ENCODE assay signal across 23 cellular contexts in the genomic region with DNA sequence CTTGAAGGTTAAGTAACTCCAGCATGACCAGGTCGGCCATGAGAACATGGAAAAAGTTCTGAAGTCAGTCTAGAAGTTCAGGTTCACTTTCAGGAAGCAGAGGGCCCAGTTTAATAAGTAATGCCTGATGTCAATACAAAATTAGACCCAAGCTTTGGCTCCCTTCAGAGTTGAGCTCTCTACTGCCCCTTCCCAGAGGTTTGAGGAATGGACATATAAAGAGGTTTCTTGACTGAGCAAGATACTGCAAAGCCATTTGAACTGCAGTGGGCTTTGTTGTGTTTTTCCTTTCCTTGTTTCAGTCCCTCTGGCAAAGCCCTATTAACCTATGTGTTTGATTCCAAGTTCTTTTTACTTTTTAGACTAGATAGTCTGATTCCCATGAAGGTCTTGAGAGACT.
A peak's percentile ranks its signal among the peaks of the same experiment; 100 is the strongest.
DNase-seq lines count a peak whose midpoint lies in the region; ATAC-seq, FAIRE-seq and TF ChIP-seq lines count a peak whose summit lies in the region.
"Had no signal": no experiment of that assay in that cellular context is flagged by ENCODE, and none has a peak within 500 bp of the region (broad histone marks: within the 10 kb centered on the region; RNA-seq: fewer than 3 reads in every experiment).

No MANE protein-coding gene starts in this region.

- BruUV-seq in K562 (replicated peaks; lab: Mats Ljungman, UMichigan), result no TSS peak

- no peak for FAIRE-seq in K562 (lab: Jason Lieb, UNC)

- TF ChIP-seq CTCF in BE2C (IDR thresholded peaks at IDR 0.05; ENCODE audit: low read depth, low read length), result peak; percentile 21; the same call in 1 of the 2 replicates
- peak; percentile 30; the same call in 1 of the 2 replicates for TF ChIP-seq CTCF in HFFc6 (IDR thresholded peaks at IDR 0.05)
- no peak for TF ChIP-seq CTCF in K562 (IDR thresholded peaks at IDR 0.05 in 2 of 3, conservative IDR thresholded peaks at IDR 0.05 in 1 of 3; ENCODE audit: insufficient read depth in 2 of 3, low read depth in 1 of 3, low read length in 3 of 3)
- TF ChIP-seq CTCF in kidney epithelial cell (IDR thresholded peaks at IDR 0.05; ENCODE audit: insufficient read depth, low read length, poor library complexity, severe bottlenecking), result peak; percentile 2
- TF ChIP-seq CTCF in psoas muscle (IDR thresholded peaks at IDR 0.05), result no peak

- H3K9ac ChIP-seq in K562 (ENCODE audit: insufficient read depth in 1 of 2, low read depth in 2 of 2, low read length in 2 of 2), result no peak overlapping the region

- no peaks in the 10 kb centered on the region for H3K79me2 ChIP-seq in K562 (ENCODE audit: control insufficient read depth, insufficient read depth, low read length)

- H3K27me3 ChIP-seq in BE2C (peaks cover 16% of the 10 kb centered on the region), K562 (ENCODE audit: control insufficient read depth in 2 of 2, insufficient read depth in 2 of 2, low read length in 2 of 2) (peaks cover 2 to 9% of the 10 kb centered on the region in 2 experiments; a peak in 2 of 5 replicates), kidney epithelial cell (ENCODE audit: control insufficient read depth, insufficient read depth, low read length) (no peaks in the 10 kb centered on the region), psoas muscle (ENCODE audit: insufficient read depth in 3 of 3, low read length in 2 of 3) (no peaks in the 10 kb centered on the region)
- H3K27me3 ChIP-seq: suprapubic skin had no signal

- no peaks in the 10 kb centered on the region for H3K9me3 ChIP-seq in BE2C
- H3K9me3 ChIP-seq in K562 (replicated peaks; ENCODE audit: control insufficient read depth, insufficient read depth, low read depth, low read length), result no peaks in the 10 kb centered on the region
- no peaks in the 10 kb centered on the region for H3K9me3 ChIP-seq in psoas muscle
- H3K9me3 ChIP-seq: suprapubic skin had no signal

- no peak overlapping the region for H3K4me2 ChIP-seq in K562 (ENCODE audit: insufficient read depth, low read length)

- peaks cover 4% of the 10 kb centered on the region; the same call in 1 of the 2 replicates for H3K27me3 Mint-ChIP-seq in HFFc6 (ENCODE audit: insufficient read depth)

- H3K4me3 ChIP-seq in BE2C (ENCODE audit: low read depth, low read length) (no peak overlapping the region), K562 (no peak overlapping the region), kidney epithelial cell (ENCODE audit: low read depth, low read length) (no peak overlapping the region), psoas muscle (no peak overlapping the region)
- H3K4me3 ChIP-seq: suprapubic skin had no signal

- H2AFZ ChIP-seq in K562 (ENCODE audit: low read depth, low read length), result no peak overlapping the region

- H3K4me1 Mint-ChIP-seq in HFFc6 (ENCODE audit: low read depth), result peaks cover 20% of the 10 kb centered on the region; the same call in 1 of the 2 replicates
- H3K4me1 Mint-ChIP-seq: stimulated activated memory B cell treated with anti-CD40 and anti-IgM and Interleukin-4, amounts not matched to agents 10 μg/mL and 1 μg/mL and 100 μg/mL, for 72 hours had no signal

- H4K20me1 ChIP-seq in K562 (replicated peaks; ENCODE audit: control insufficient read depth, insufficient read depth, low read length), result no peaks in the 10 kb centered on the region

- no peak for TF ChIP-seq EP300 in K562 (IDR thresholded peaks at IDR 0.05; ENCODE audit: low read length)

- no peak for DNase-seq in BE2C
- DNase-seq in HFFc6, result no peak
- DNase-seq in K562 (ENCODE audit: extremely low read depth in 1 of 4, low spot score in 3 of 4), result no peak
- DNase-seq in kidney epithelial cell (ENCODE audit: low read depth), result no peak
- DNase-seq in NCI-H524 (lab: John Stamatoyannopoulos, UW), result no peak
- DNase-seq in psoas muscle, result no peak
- DNase-seq: activated CD4-positive, alpha-beta T cell treated with anti-CD3 and anti-CD28 coated beads for 4 hours; activated naive CD4-positive, alpha-beta T cell treated with anti-CD3 and anti-CD28 coated beads, Interleukin-2, amount 50 U/mL, for 16 hours; central memory CD4-positive, alpha-beta T cell; DND-41; NCI-H1694; NCI-H2171; NCI-H526; SIG-M5; stimulated activated CD4-positive, alpha-beta T cell treated with anti-CD3 and anti-CD28 coated beads, Interleukin-2, amount 100 ng/mL, for 24 hours; T-helper 1 cell had no signal

- ATAC-seq in K562, result no peak
- no peak for ATAC-seq in GM21576 (IDR thresholded peaks at IDR 0.05; ENCODE audit: unreplicated experiment)
- ATAC-seq in GM19467 (IDR thresholded peaks at IDR 0.05; ENCODE audit: unreplicated experiment), result no peak
- ATAC-seq in psoas muscle, result no peak
- ATAC-seq: stimulated activated memory B cell treated with anti-CD40 and anti-IgM and Interleukin-4, amounts not matched to agents 10 μg/mL and 1 μg/mL and 100 μg/mL, for 72 hours had no signal

- H3K4me3 Mint-ChIP-seq in HFFc6, result no peak overlapping the region
- H3K4me3 Mint-ChIP-seq: activated T-helper 1 cell treated with anti-CD3 and anti-CD28 coated beads, Interleukin-12 subunit alpha, Interleukin-12 subunit beta, Interleukin-2, Interleukin-4 antibody, amounts not matched to agents 30 ng/mL and 10 ng/mL and 1 ng/mL, durations not matched to agents 14 hours and 24 hours and 36 hours; neural crest cell; stimulated activated memory B cell treated with anti-CD40 and anti-IgM and Interleukin-4, amounts not matched to agents 10 μg/mL and 1 μg/mL and 100 μg/mL, for 72 hours had no signal

- no peak overlapping the region for H3K27ac Mint-ChIP-seq in HFFc6
- H3K27ac Mint-ChIP-seq: activated T-helper 1 cell treated with anti-CD3 and anti-CD28 coated beads, Interleukin-12 subunit alpha, Interleukin-12 subunit beta, Interleukin-2, Interleukin-4 antibody, amounts not matched to agents 30 ng/mL and 10 ng/mL and 1 ng/mL, durations not matched to agents 14 hours and 24 hours and 36 hours; stimulated activated memory B cell treated with anti-CD40 and anti-IgM and Interleukin-4, amounts not matched to agents 10 μg/mL and 1 μg/mL and 100 μg/mL, for 72 hours had no signal

- no peak overlapping the region for H3K27ac ChIP-seq in K562 (ENCODE audit: extremely low read depth, low read depth, low read length)
- H3K27ac ChIP-seq in psoas muscle, result no peak overlapping the region
- H3K27ac ChIP-seq: epithelial cell of prostate, suprapubic skin had no signal

- no peaks in the 10 kb centered on the region for H3K9me1 ChIP-seq in K562 (ENCODE audit: control insufficient read depth, insufficient read depth, low read length)

- 0% methylated on average over 1 of the region's 1 CpG for WGBS in K562 (ENCODE audit: insufficient coverage, low coverage, missing lambda C conversion rate)
- 85 to 92% (median 85%) methylated on average over 1 of the region's 1 CpG for WGBS in psoas muscle, 3 donors

- no peak for TF ChIP-seq RAD21 in K562 (CRISPR knock-in tag; conservative IDR thresholded peaks at IDR 0.05 in 1 of 2, IDR thresholded peaks at IDR 0.05 in 1 of 2)

- CTCF ChIA-PET in K562 (lab: Yijun Ruan, JAX; ENCODE audit: low intra/inter-chr PET ratio), result no interaction called here

- intact Hi-C loops in K562 (cut with micrococcal nuclease) (no loop called here), psoas muscle (cut with DNase I) (loop anchor here in 1 of 2 donors (10.0 kb wide), 1 partner anchor 164 kb away; no protein-coding TSS in a partner anchor)

- H3K4me1 ChIP-seq in BE2C (no peaks in the 10 kb centered on the region), K562 (replicated peaks in 1 of 2; ENCODE audit: control insufficient read depth in 2 of 2, insufficient read depth in 2 of 2, low read length in 2 of 2) (no peaks in the 10 kb centered on the region), psoas muscle (no peaks in the 10 kb centered on the region)
- H3K4me1 ChIP-seq: suprapubic skin had no signal

- H3K36me3 Mint-ChIP-seq in HFFc6 (ENCODE audit: low read depth), result no peaks in the 10 kb centered on the region
- H3K36me3 Mint-ChIP-seq: stimulated activated memory B cell treated with anti-CD40 and anti-IgM and Interleukin-4, amounts not matched to agents 10 μg/mL and 1 μg/mL and 100 μg/mL, for 72 hours had no signal

- H3K36me3 ChIP-seq in BE2C (no peaks in the 10 kb centered on the region), K562 (ENCODE audit: control insufficient read depth, insufficient read depth, low read length) (no peaks in the 10 kb centered on the region), kidney epithelial cell (ENCODE audit: control insufficient read depth, insufficient read depth, low read length) (no peaks in the 10 kb centered on the region), psoas muscle (ENCODE audit: insufficient read depth in 1 of 2, low read depth in 1 of 2) (no peaks in the 10 kb centered on the region)
- H3K36me3 ChIP-seq: suprapubic skin had no signal

- TF ChIP-seq POLR2A in K562 (conservative IDR thresholded peaks at IDR 0.05), result no peak

- POLR2A ChIA-PET in K562 (lab: Yijun Ruan, JAX), result no interaction called here

- H3K9me3 Mint-ChIP-seq in HFFc6, result no peaks in the 10 kb centered on the region
- H3K9me3 Mint-ChIP-seq: neural crest cell; stimulated activated memory B cell treated with anti-CD40 and anti-IgM and Interleukin-4, amounts not matched to agents 10 μg/mL and 1 μg/mL and 100 μg/mL, for 72 hours had no signal

- in situ Hi-C loops in K562 (cut with MboI), result no loop called here

TF ChIP-seq in K562, 482 proteins besides CTCF, POLR2A, EP300 and RAD21:
- 0 out of 2 replicates have a peak, but pooled peaks have one; percentile 27 for TF ChIP-seq ZNF766 (CRISPR knock-in tag; conservative IDR thresholded peaks at IDR 0.05)
- no peak for TF ChIP-seq SAP30 (IDR thresholded peaks at IDR 0.05; ENCODE audit: borderline replicate concordance, insufficient read depth, low read depth, low read length, poor library complexity, severe bottlenecking)

Comparison
In these comparisons a context has a peak if more than half of its experiments do, and no peak if none do; other contexts are left out.
1. CTCF ChIP-seq: peak in BE2C (single experiment), HFFc6 (single experiment) and kidney epithelial cell (single experiment); none in K562 (0 of 3) and psoas muscle (single experiment).